In genomic region chr10:119090968-119091367, GRCh38 we compare ENCODE assay signal across 8 cellular contexts. TPM values are rescaled to one million over a fixed set of nuclear protein-coding genes. Genes with fewer than 3 reads are reported as not detected.
DNase-seq lines count a peak whose midpoint lies in the region; ATAC-seq and TF ChIP-seq lines count a peak whose summit lies in the region.

No MANE protein-coding gene starts in this region.

- H3K9me3 ChIP-seq in HEK293 (ENCODE audit: control insufficient read depth, insufficient read depth, low read depth, low read length), result no peaks in the 10 kb centered on the region
- no peaks in the 10 kb centered on the region for H3K9me3 ChIP-seq in esophagus (ENCODE audit: control insufficient read depth in 2 of 2, insufficient read depth in 1 of 2, low read depth in 1 of 2, low read length in 1 of 2)
- no peaks in the 10 kb centered on the region for H3K9me3 ChIP-seq in tibial nerve

- TF ChIP-seq EP300 in tibial nerve (IDR thresholded peaks at IDR 0.05), result no peak

- no peaks in the 10 kb centered on the region for H3K27me3 ChIP-seq in esophagus (ENCODE audit: control insufficient read depth in 1 of 2, insufficient read depth in 2 of 2, low read length in 2 of 2)
- H3K27me3 ChIP-seq in tibial nerve, result no peaks in the 10 kb centered on the region

- TF ChIP-seq CTCF in HEK293 (tag by site-specific recombination; IDR thresholded peaks at IDR 0.05) (no peak), mesothelial cell of epicardium (IDR thresholded peaks at IDR 0.05; ENCODE audit: unreplicated experiment) (no peak), tibial nerve (IDR thresholded peaks at IDR 0.05) (no peak)

- H3K4me1 ChIP-seq in HEK293 (ENCODE audit: control insufficient read depth, insufficient read depth, low read length) (peaks cover 12% of the 10 kb centered on the region), esophagus (ENCODE audit: control insufficient read depth in 2 of 2, insufficient read depth in 2 of 2, low read length in 1 of 2) (peaks cover 0 to 5% of the 10 kb centered on the region in 2 donors), tibial nerve (no peaks in the 10 kb centered on the region)

- peak overlapping the region; percentile 90 for H3K27ac Mint-ChIP-seq in T-helper 1 cell treated with Interleukin-12 subunit alpha and Interleukin-12 subunit beta and Interleukin-4 antibody, amounts not matched to agents 30 μg/mL and 1 μg/mL, for 36 hours
- H3K27ac Mint-ChIP-seq in mesothelial cell of epicardium, result no peak overlapping the region

- H3K4me3 Mint-ChIP-seq in T-helper 1 cell treated with Interleukin-12 subunit alpha and Interleukin-12 subunit beta and Interleukin-4 antibody, amounts not matched to agents 30 μg/mL and 1 μg/mL, for 36 hours, result peak overlapping the region; percentile 11
- H3K4me3 Mint-ChIP-seq in mesothelial cell of epicardium, result no peak overlapping the region

- H3K36me3 Mint-ChIP-seq in T-helper 1 cell treated with Interleukin-12 subunit alpha and Interleukin-12 subunit beta and Interleukin-4 antibody, amounts not matched to agents 30 μg/mL and 1 μg/mL, for 36 hours (ENCODE audit: low read depth), result peaks cover 7% of the 10 kb centered on the region
- H3K36me3 Mint-ChIP-seq in mesothelial cell of epicardium, result no peaks in the 10 kb centered on the region

- no peaks in the 10 kb centered on the region for H3K27me3 Mint-ChIP-seq in T-helper 1 cell treated with Interleukin-12 subunit alpha and Interleukin-12 subunit beta and Interleukin-4 antibody, amounts not matched to agents 30 μg/mL and 1 μg/mL, for 36 hours (ENCODE audit: low read depth)
- H3K27me3 Mint-ChIP-seq in mesothelial cell of epicardium (ENCODE audit: low read depth), result no peaks in the 10 kb centered on the region

- DNase-seq in AG08395 (ENCODE audit: low spot score) (peak; percentile 75), mesothelial cell of epicardium (ENCODE audit: low spot score in 2 of 2, unreplicated experiment in 2 of 2) (no peak), tibial nerve (ENCODE audit: low spot score in 2 of 2) (no peak)

- H3K9me3 Mint-ChIP-seq in T-helper 1 cell treated with Interleukin-12 subunit alpha and Interleukin-12 subunit beta and Interleukin-4 antibody, amounts not matched to agents 30 μg/mL and 1 μg/mL, for 36 hours, result no peaks in the 10 kb centered on the region
- H3K9me3 Mint-ChIP-seq in mesothelial cell of epicardium, result no peaks in the 10 kb centered on the region

- no peak overlapping the region; the same call in 1 of the 2 replicates for H3K27ac ChIP-seq in HEK293 (ENCODE audit: extremely low read depth, low read depth, low read length)
- H3K27ac ChIP-seq in esophagus (ENCODE audit: low read depth in 2 of 2, low read length in 1 of 2), result peak overlapping the region; percentile 79 to 82
- H3K27ac ChIP-seq in tibial nerve, result peak overlapping the region in 1 of 4 donors; percentile 45

- POLR2A ChIA-PET in HEK293 (lab: Yijun Ruan, JAX), result interaction anchor here (1.0 to 2.2 kb wide), 2 partner anchors 11 to 12 kb away, joined by 3 to 13 read pairs; partner anchors contain the start of genes DENND10 and EIF3A

- no peaks in the 10 kb centered on the region for H3K36me3 ChIP-seq in HEK293 (ENCODE audit: control insufficient read depth in 2 of 2, insufficient read depth in 1 of 2, low read length in 2 of 2)
- no peaks in the 10 kb centered on the region for H3K36me3 ChIP-seq in esophagus (ENCODE audit: control insufficient read depth in 2 of 2, insufficient read depth in 2 of 2, low read length in 1 of 2)
- no peaks in the 10 kb centered on the region for H3K36me3 ChIP-seq in tibial nerve

- TF ChIP-seq POLR2A in tibial nerve (IDR thresholded peaks at IDR 0.05), result no peak

- no peak overlapping the region for H3K4me3 ChIP-seq in HEK293 (ENCODE audit: low read depth, low read length)
- no peak overlapping the region for H3K4me3 ChIP-seq in esophagus (ENCODE audit: low read depth in 1 of 2, low read length in 2 of 2)
- no peak overlapping the region for H3K4me3 ChIP-seq in tibial nerve

- H3K4me1 Mint-ChIP-seq in T-helper 1 cell treated with Interleukin-12 subunit alpha and Interleukin-12 subunit beta and Interleukin-4 antibody, amounts not matched to agents 30 μg/mL and 1 μg/mL, for 36 hours (ENCODE audit: low read depth), result peaks cover 38% of the 10 kb centered on the region
- H3K4me1 Mint-ChIP-seq in mesothelial cell of epicardium, result peaks cover 5% of the 10 kb centered on the region

- ATAC-seq in HG03280 (IDR thresholded peaks at IDR 0.05; ENCODE audit: unreplicated experiment) (no peak), HG03439 (IDR thresholded peaks at IDR 0.05; ENCODE audit: unreplicated experiment) (no peak)

- CTCF ChIA-PET in HEK293 (lab: Yijun Ruan, JAX), result interaction anchor here (0.7 kb wide), 1 partner anchor 634 kb away, joined by 3 read pairs; no protein-coding TSS in a partner anchor

- whole genome bisulfite sequencing in esophagus, 2 donors, result 36 to 55% methylated on average over 5 of the region's 5 CpGs
- 69 to 70% methylated on average over 5 of the region's 5 CpGs for WGBS in tibial nerve, 2 donors

TF ChIP-seq in HEK293, 187 proteins besides CTCF, POLR2A, EP300 and RAD21 (continues in another document):
- TF ChIP-seq ZNF449 (tag by site-specific recombination; IDR thresholded peaks at IDR 0.05) (peak; percentile 69), PRDM10 (tag by site-specific recombination; IDR thresholded peaks at IDR 0.05) (peak; percentile 34; the same call in 1 of the 2 replicates), ZBTB20 (tag by site-specific recombination; IDR thresholded peaks at IDR 0.05) (peak; percentile 25; the same call in 1 of the 2 replicates), PATZ1 (tag by site-specific recombination; IDR thresholded peaks at IDR 0.05) (peak; percentile 45; the same call in 1 of the 2 replicates), ZSCAN18 (tag by site-specific recombination; IDR thresholded peaks at IDR 0.05) (no peak)

RNA-seq across cellular contexts. Expression of gene EIF3A, which starts 10.4 kb away (rescaled TPM):
- 10 to 100 TPM; 32.3 to 51.0 TPM for polyA plus RNA-seq in esophagus
- total RNA-seq in mesothelial cell of epicardium (145 to 148 TPM (median 145 TPM) in 3 replicates), tibial nerve (10 to 100 TPM; 78.8 to 95.4 (median 94.8) TPM)

RNA-seq across cellular contexts. Expression of gene DENND10, which starts 12.9 kb away (rescaled TPM):
- 10 to 100 TPM; 20.4 to 26.2 TPM for polyA plus RNA-seq in esophagus
- total RNA-seq in mesothelial cell of epicardium (38.4 to 40.3 TPM (median 39.6 TPM) in 3 replicates), tibial nerve (10 to 100 TPM; 23.3 to 51.0 (median 43.4) TPM)
